Comparison of ENCODE assay signal across 19 cellular contexts in genomic region chr19:44958090-44958489, GRCh38. TPM values are rescaled to one million over a fixed set of nuclear protein-coding genes. Genes with fewer than 3 reads are reported as not detected.
A peak's percentile ranks its signal among the peaks of the same experiment; 100 is the strongest.
DNase-seq lines count a peak whose midpoint lies in the region; ATAC-seq and TF ChIP-seq lines count a peak whose summit lies in the region.
"Had no signal": no experiment of that assay in that cellular context is flagged by ENCODE, and none has a peak within 500 bp of the region (broad histone marks: within the 10 kb centered on the region; RNA-seq: fewer than 3 reads in every experiment).

No MANE protein-coding gene starts in this region.

- ATAC-seq in Right ventricle myocardium superior (ENCODE audit: poor library complexity): no peak
- no peak for ATAC-seq in T-helper 17 cell

- H3K27ac ChIP-seq in cardiac muscle cell (peak overlapping the region; percentile 16), subcutaneous abdominal adipose tissue (ENCODE audit: low read depth, low read length) (no peak overlapping the region), ovary (no peak overlapping the region)
- H3K27ac ChIP-seq: sigmoid colon, suprapubic skin had no signal

- H3K9ac ChIP-seq in subcutaneous abdominal adipose tissue (ENCODE audit: low read length in 5 of 5): peak overlapping the region in 4 of 5 donors; percentile 0 to 98 (median 73)

- H3K4me1 ChIP-seq in cardiac muscle cell (ENCODE audit: low read depth) (peaks cover 9% of the 10 kb centered on the region), subcutaneous abdominal adipose tissue (ENCODE audit: control insufficient read depth in 5 of 5, insufficient read depth in 5 of 5, low read length in 5 of 5) (peaks cover 6 to 50% (median 45%) of the 10 kb centered on the region in 5 donors), ovary (ENCODE audit: insufficient read depth) (peaks cover 11% of the 10 kb centered on the region)

- H3K27me3 Mint-ChIP-seq in T-helper 17 cell (no peaks in the 10 kb centered on the region), endothelial cell (ENCODE audit: unreplicated experiment) (peaks cover 16% of the 10 kb centered on the region)

- H3K36me3 ChIP-seq in cardiac muscle cell (no peaks in the 10 kb centered on the region), subcutaneous abdominal adipose tissue (ENCODE audit: control insufficient read depth in 5 of 5, insufficient read depth in 5 of 5, low read length in 5 of 5) (peaks cover 0 to 28% (median 22%) of the 10 kb centered on the region in 5 donors), ovary (no peaks in the 10 kb centered on the region)

- H3K9me3 Mint-ChIP-seq in endothelial cell (ENCODE audit: unreplicated experiment): no peaks in the 10 kb centered on the region

- H3K4me3 ChIP-seq in cardiac muscle cell: no peak overlapping the region
- H3K4me3 ChIP-seq in subcutaneous abdominal adipose tissue (ENCODE audit: low read depth in 1 of 5, low read length in 5 of 5): no peak overlapping the region
- no peak overlapping the region for H3K4me3 ChIP-seq in ovary
- H3K4me3 ChIP-seq: MG63, sigmoid colon, suprapubic skin had no signal

- 78 to 82% (median 79%) methylated on average over 9 of the region's 9 CpGs for WGBS in ovary, 3 donors

- H3K9me3 ChIP-seq in cardiac muscle cell (ENCODE audit: low read depth) (no peaks in the 10 kb centered on the region), T-helper 17 cell (ENCODE audit: control insufficient read depth, low read length, poor library complexity, severe bottlenecking) (no peaks in the 10 kb centered on the region), subcutaneous abdominal adipose tissue (ENCODE audit: control insufficient read depth in 5 of 5, low read length in 5 of 5) (no peaks in the 10 kb centered on the region), ovary (no peaks in the 10 kb centered on the region)
- H3K9me3 ChIP-seq: Caco-2, MG63, sigmoid colon, suprapubic skin had no signal

- DNase-seq in cardiac muscle cell (ENCODE audit: low read depth in 1 of 2, low spot score in 1 of 2): no peak
- no peak for DNase-seq in Right ventricle myocardium superior
- no peak for DNase-seq in T-helper 17 cell
- no peak for DNase-seq in endothelial cell (ENCODE audit: low spot score)
- DNase-seq in 8988T: no peak
- DNase-seq in HT-29 (ENCODE audit: low spot score): no peak
- no peak for DNase-seq in ovary
- DNase-seq: activated T-cell treated with anti-CD3 and anti-CD28 coated beads for 4 hours, amygdala, Caco-2, MG63, NCI-H187 treated with DMSO at 0.1 percent for 48 hours, NCI-H510A treated with DMSO at 0.1 percent for 48 hours, sigmoid colon, T1000 had no signal

- H3K4me1 Mint-ChIP-seq in T-helper 17 cell (peaks cover 49% of the 10 kb centered on the region), endothelial cell (ENCODE audit: unreplicated experiment) (peaks cover 40% of the 10 kb centered on the region)

- H3K36me3 Mint-ChIP-seq in T-helper 17 cell (ENCODE audit: low read depth) (peaks cover 8% of the 10 kb centered on the region), endothelial cell (ENCODE audit: low read depth, unreplicated experiment) (peaks cover 27% of the 10 kb centered on the region)

- intact Hi-C loops in Right ventricle myocardium superior (cut with DNase I) (no loop called here), ovary (cut with DNase I) (no loop called here)

- TF ChIP-seq POLR2A in ovary (IDR thresholded peaks at IDR 0.05): no peak

- TF ChIP-seq CTCF in cardiac muscle cell (IDR thresholded peaks at IDR 0.05; ENCODE audit: low read depth, low read length) (no peak), endothelial cell (IDR thresholded peaks at IDR 0.05; ENCODE audit: unreplicated experiment) (no peak), ovary (IDR thresholded peaks at IDR 0.05) (no peak)

- TF ChIP-seq EP300 in ovary (IDR thresholded peaks at IDR 0.05): no peak

- H3K27me3 ChIP-seq in cardiac muscle cell (no peaks in the 10 kb centered on the region), subcutaneous abdominal adipose tissue (ENCODE audit: control insufficient read depth in 5 of 5, insufficient read depth in 4 of 5, low read length in 5 of 5) (no peaks in the 10 kb centered on the region), ovary (no peaks in the 10 kb centered on the region)
- H3K27me3 ChIP-seq: MG63, sigmoid colon, suprapubic skin had no signal

- H3K27ac Mint-ChIP-seq in T-helper 17 cell: peak overlapping the region; percentile 77
- peak overlapping the region; percentile 74 for H3K27ac Mint-ChIP-seq in endothelial cell (ENCODE audit: unreplicated experiment)

- H3K4me3 Mint-ChIP-seq in T-helper 17 cell: peak overlapping the region; percentile 100
- peak overlapping the region; percentile 34 for H3K4me3 Mint-ChIP-seq in endothelial cell (ENCODE audit: unreplicated experiment)

RNA-seq across cellular contexts. Expression of gene CLPTM1, which starts 2.9 kb away (rescaled TPM):
- total RNA-seq in cardiac muscle cell (59.6 and 76.4 TPM in 2 replicates), Right ventricle myocardium superior (89.7 TPM), T-helper 17 cell (10 to 100 TPM; 76.7 to 78.4 TPM), endothelial cell (ENCODE audit: unreplicated experiment) (144 TPM), ovary (100 to 1,000 TPM in 1 of 7 donors, 10 to 100 TPM in 6; 36.4 to 103 (median 82.0) TPM)
- polyA plus RNA-seq in cardiac muscle cell (48.2 and 71.4 TPM in 2 replicates), ovary (10 to 100 TPM; 68.8 to 71.6 TPM)
- 104 and 106 TPM in 2 replicates for total RNA-seq in HT-29 (2014; rRNA removed; shearing (Covaris generic))

RNA-seq across cellular contexts. Expression of gene APOC2, which starts 12.2 kb away (rescaled TPM):
- total RNA-seq in cardiac muscle cell (not detected in 2 replicates), Right ventricle myocardium superior (not detected), T-helper 17 cell (not detected), endothelial cell (ENCODE audit: unreplicated experiment) (not detected), ovary (1 to 10 TPM in 2 of 7 donors, under 1 TPM in 1, not detected in 4; 0.32 to 1.6 (median 1.1) TPM)
- polyA plus RNA-seq in cardiac muscle cell (0.98 TPM in 1 of 2 replicates, not detected in the other), ovary (1 to 10 TPM in 1 of 2 donors, under 1 TPM in 1; 0.34 to 5.5 TPM)
- total RNA-seq in HT-29 (2014; rRNA removed; shearing (Covaris generic)): not detected in 2 replicates
- total RNA-seq: Caco-2, mononuclear cell, osteoblast, sigmoid colon had no signal

RNA-seq across cellular contexts. Expression of gene APOC4, which starts 16.1 kb away (rescaled TPM):
- not detected in 2 replicates for total RNA-seq in cardiac muscle cell
- not detected in 2 replicates for polyA plus RNA-seq in cardiac muscle cell
- total RNA-seq in Right ventricle myocardium superior: not detected
- total RNA-seq in T-helper 17 cell: not detected
- not detected for total RNA-seq in endothelial cell (ENCODE audit: unreplicated experiment)
- not detected in 2 replicates for total RNA-seq in HT-29 (2014; rRNA removed; shearing (Covaris generic))
- total RNA-seq in ovary: under 1 TPM in 1 of 7 donors, not detected in 6; 0.57 TPM
- not detected for polyA plus RNA-seq in ovary
- total RNA-seq: Caco-2, mononuclear cell, osteoblast, sigmoid colon, suprapubic skin had no signal
- polyA plus RNA-seq: sigmoid colon had no signal

RNA-seq across cellular contexts. Expression of gene RELB, which starts 43.2 kb away (rescaled TPM):
- total RNA-seq in cardiac muscle cell (3.1 TPM in 2 replicates), Right ventricle myocardium superior (2.9 TPM), T-helper 17 cell (100 to 1,000 TPM; 128 to 136 TPM), endothelial cell (ENCODE audit: unreplicated experiment) (8.2 TPM), ovary (10 to 100 TPM in 5 of 7 donors, 1 to 10 TPM in 2; 5.4 to 23.2 (median 10.4) TPM)
- polyA plus RNA-seq in cardiac muscle cell (1.3 and 2.3 TPM in 2 replicates), ovary (1 to 10 TPM; 3.0 to 7.1 TPM)
- 11.4 and 18.8 TPM in 2 replicates for total RNA-seq in HT-29 (2014; rRNA removed; shearing (Covaris generic))

RNA-seq across cellular contexts. Expression of gene APOC1, which starts 43.7 kb away (rescaled TPM):
- total RNA-seq in cardiac muscle cell (13.0 and 27.1 TPM in 2 replicates), Right ventricle myocardium superior (1.00 TPM), T-helper 17 cell (not detected), endothelial cell (ENCODE audit: unreplicated experiment) (44.8 TPM), ovary (100 to 1,000 TPM in 1 of 7 donors, 10 to 100 TPM in 6; 14.4 to 104 (median 45.0) TPM)
- polyA plus RNA-seq in cardiac muscle cell (20.1 and 22.7 TPM in 2 replicates), ovary (100 to 1,000 TPM in 1 of 2 donors, 10 to 100 TPM in 1; 96.5 to 625 TPM)
- total RNA-seq in HT-29 (2014; rRNA removed; shearing (Covaris generic)): 0.28 and 2.0 TPM in 2 replicates
- total RNA-seq: mononuclear cell had no signal
